15 cellular contexts compared by ENCODE assay signal in genomic region chr15:38680780-38681179, GRCh38.
DNase-seq lines count a peak whose midpoint lies in the region; ATAC-seq lines count a peak whose summit lies in the region.
"Had no signal": no experiment of that assay in that cellular context is flagged by ENCODE, and none has a peak within 500 bp of the region (broad histone marks: within the 10 kb centered on the region; RNA-seq: fewer than 3 reads in every experiment).

No MANE protein-coding gene starts in this region.

- peak overlapping the region; percentile 70 for H3K27ac ChIP-seq in Karpas-422 (ENCODE audit: low read length)
- H3K27ac ChIP-seq: HL-60 had no signal

- no peak overlapping the region for H2AFZ ChIP-seq in Karpas-422 (ENCODE audit: low read length)
- H2AFZ ChIP-seq: GM23338 had no signal

- ATAC-seq in activated T-helper 17 cell treated with anti-CD3 and anti-CD28 coated beads, Interleukin-2, amount 50 U/mL, for 72 hours (replicated peaks) = peak; percentile 75
- no peak for ATAC-seq in stimulated activated memory B cell treated with anti-CD40 and anti-IgM and Interleukin-4, amounts not matched to agents 10 μg/mL and 1 μg/mL and 100 μg/mL, for 72 hours
- ATAC-seq in GM21381 (IDR thresholded peaks at IDR 0.05; ENCODE audit: unreplicated experiment) = no peak
- ATAC-seq: GM23338 had no signal

- no peaks in the 10 kb centered on the region for H3K27me3 Mint-ChIP-seq in activated CD4-positive, alpha-beta memory T cell treated with anti-CD3 and anti-CD28 coated beads for 36 hours
- H3K27me3 Mint-ChIP-seq in activated CD4-positive, alpha-beta memory T cell treated with anti-CD3 and anti-CD28 coated beads, Interleukin-2, amount 10 ng/mL, durations not matched to agents 7 days and 5 days = no peaks in the 10 kb centered on the region
- no peaks in the 10 kb centered on the region for H3K27me3 Mint-ChIP-seq in activated T-helper 17 cell treated with anti-CD3 and anti-CD28 coated beads, Interleukin-2, amount 50 U/mL, for 72 hours
- H3K27me3 Mint-ChIP-seq in stimulated activated memory B cell treated with anti-CD40 and anti-IgM and Interleukin-4, amounts not matched to agents 10 μg/mL and 1 μg/mL and 100 μg/mL, for 72 hours = no peaks in the 10 kb centered on the region
- H3K27me3 Mint-ChIP-seq: B cell; CD4-positive, alpha-beta T cell had no signal

- DNase-seq in activated CD4-positive, alpha-beta memory T cell treated with anti-CD3 and anti-CD28 coated beads for 36 hours = peak; percentile 30
- no peak for DNase-seq in activated CD4-positive, alpha-beta memory T cell treated with anti-CD3 and anti-CD28 coated beads, Interleukin-2, amount 10 ng/mL, durations not matched to agents 7 days and 5 days
- no peak for DNase-seq in Karpas-422
- no peak for DNase-seq in activated CD8-positive, alpha-beta memory T cell treated with anti-CD3 and anti-CD28 coated beads, Interleukin-2, amount 50 U/mL, for 48 hours
- DNase-seq: C1 segment of cervical spinal cord; Calu3; CD4-positive, alpha-beta T cell; DMS 273 treated with DMSO at 0.1 percent for 48 hours; H7 had no signal

- H3K27me3 ChIP-seq in Karpas-422 (ENCODE audit: low read length) = no peaks in the 10 kb centered on the region

- no peak overlapping the region for H3K4me3 ChIP-seq in Karpas-422 (ENCODE audit: low read length)
- H3K4me3 ChIP-seq: GM23338 had no signal

- H3K9me3 ChIP-seq in Karpas-422 (ENCODE audit: low read length) = no peaks in the 10 kb centered on the region

- intact Hi-C loops in activated CD4-positive, alpha-beta memory T cell treated with anti-CD3 and anti-CD28 coated beads for 36 hours (cut with micrococcal nuclease) = no loop called here

- H3K27ac Mint-ChIP-seq in activated CD4-positive, alpha-beta memory T cell treated with anti-CD3 and anti-CD28 coated beads for 36 hours = no peak overlapping the region
- no peak overlapping the region for H3K27ac Mint-ChIP-seq in activated CD4-positive, alpha-beta memory T cell treated with anti-CD3 and anti-CD28 coated beads, Interleukin-2, amount 10 ng/mL, durations not matched to agents 7 days and 5 days
- no peak overlapping the region for H3K27ac Mint-ChIP-seq in activated T-helper 17 cell treated with anti-CD3 and anti-CD28 coated beads, Interleukin-2, amount 50 U/mL, for 72 hours
- peak overlapping the region; percentile 15 for H3K27ac Mint-ChIP-seq in stimulated activated memory B cell treated with anti-CD40 and anti-IgM and Interleukin-4, amounts not matched to agents 10 μg/mL and 1 μg/mL and 100 μg/mL, for 72 hours
- H3K27ac Mint-ChIP-seq: B cell; CD4-positive, alpha-beta T cell; GM23338 had no signal

- POLR2A ChIA-PET in activated CD4-positive, alpha-beta memory T cell treated with anti-CD3 and anti-CD28 coated beads for 36 hours (lab: Charles Lee) = interaction anchor here (0.5 to 1.7 kb wide), 5 partner anchors 8 to 120 kb away, joined by 3 to 7 read pairs (median 4); partner anchors contain the start of gene RASGRP1
- POLR2A ChIA-PET in activated CD4-positive, alpha-beta memory T cell treated with anti-CD3 and anti-CD28 coated beads, Interleukin-2, amount 10 ng/mL, durations not matched to agents 7 days and 5 days (lab: Charles Lee) = interaction anchor here (0.9 to 1.1 kb wide), 3 partner anchors 9 to 120 kb away, joined by 3 to 5 read pairs (median 4); partner anchors contain the start of gene RASGRP1

- H3K4me1 ChIP-seq in Karpas-422 (ENCODE audit: low read length) = peaks cover 77% of the 10 kb centered on the region

- H3K36me3 ChIP-seq in Karpas-422 (ENCODE audit: insufficient read depth, low read length) = no peaks in the 10 kb centered on the region

- no peaks in the 10 kb centered on the region for H3K9me2 ChIP-seq in Karpas-422 (replicated peaks; ENCODE audit: insufficient read depth, low read length)

- H3K4me1 Mint-ChIP-seq in activated CD4-positive, alpha-beta memory T cell treated with anti-CD3 and anti-CD28 coated beads for 36 hours (ENCODE audit: low read depth) = peaks cover 52% of the 10 kb centered on the region
- peaks cover 57% of the 10 kb centered on the region for H3K4me1 Mint-ChIP-seq in activated CD4-positive, alpha-beta memory T cell treated with anti-CD3 and anti-CD28 coated beads, Interleukin-2, amount 10 ng/mL, durations not matched to agents 7 days and 5 days
- H3K4me1 Mint-ChIP-seq in activated T-helper 17 cell treated with anti-CD3 and anti-CD28 coated beads, Interleukin-2, amount 50 U/mL, for 72 hours = peaks cover 35% of the 10 kb centered on the region
- peaks cover 22% of the 10 kb centered on the region for H3K4me1 Mint-ChIP-seq in stimulated activated memory B cell treated with anti-CD40 and anti-IgM and Interleukin-4, amounts not matched to agents 10 μg/mL and 1 μg/mL and 100 μg/mL, for 72 hours

- CTCF ChIA-PET in activated CD4-positive, alpha-beta memory T cell treated with anti-CD3 and anti-CD28 coated beads for 36 hours (lab: Charles Lee) = interaction anchor here (1.0 to 1.3 kb wide), 2 partner anchors 9 to 117 kb away, joined by 5 to 9 read pairs; partner anchors contain the start of gene RASGRP1
- CTCF ChIA-PET in activated CD4-positive, alpha-beta memory T cell treated with anti-CD3 and anti-CD28 coated beads, Interleukin-2, amount 10 ng/mL, durations not matched to agents 7 days and 5 days (lab: Charles Lee) = interaction anchor here (1.0 to 5.0 kb wide), 3 partner anchors 19 to 117 kb away, joined by 4 to 21 read pairs (median 15); no protein-coding TSS in a partner anchor

- no peaks in the 10 kb centered on the region for H4K20me1 ChIP-seq in Karpas-422 (ENCODE audit: insufficient read depth, low read depth, low read length)

- H3K79me2 ChIP-seq in Karpas-422 (ENCODE audit: low read length) = no peaks in the 10 kb centered on the region

- H3K9me3 Mint-ChIP-seq in activated CD4-positive, alpha-beta memory T cell treated with anti-CD3 and anti-CD28 coated beads for 36 hours = no peaks in the 10 kb centered on the region
- no peaks in the 10 kb centered on the region for H3K9me3 Mint-ChIP-seq in activated CD4-positive, alpha-beta memory T cell treated with anti-CD3 and anti-CD28 coated beads, Interleukin-2, amount 10 ng/mL, durations not matched to agents 7 days and 5 days
- H3K9me3 Mint-ChIP-seq in activated T-helper 17 cell treated with anti-CD3 and anti-CD28 coated beads, Interleukin-2, amount 50 U/mL, for 72 hours = peaks cover 5% of the 10 kb centered on the region
- H3K9me3 Mint-ChIP-seq in stimulated activated memory B cell treated with anti-CD40 and anti-IgM and Interleukin-4, amounts not matched to agents 10 μg/mL and 1 μg/mL and 100 μg/mL, for 72 hours = no peaks in the 10 kb centered on the region
- H3K9me3 Mint-ChIP-seq: CD4-positive, alpha-beta T cell had no signal

- no peaks in the 10 kb centered on the region for H3K36me3 Mint-ChIP-seq in activated CD4-positive, alpha-beta memory T cell treated with anti-CD3 and anti-CD28 coated beads for 36 hours
- H3K36me3 Mint-ChIP-seq in activated CD4-positive, alpha-beta memory T cell treated with anti-CD3 and anti-CD28 coated beads, Interleukin-2, amount 10 ng/mL, durations not matched to agents 7 days and 5 days (ENCODE audit: low read depth) = peaks cover 20% of the 10 kb centered on the region
- H3K36me3 Mint-ChIP-seq in activated T-helper 17 cell treated with anti-CD3 and anti-CD28 coated beads, Interleukin-2, amount 50 U/mL, for 72 hours (ENCODE audit: low read depth) = no peaks in the 10 kb centered on the region
- no peaks in the 10 kb centered on the region for H3K36me3 Mint-ChIP-seq in stimulated activated memory B cell treated with anti-CD40 and anti-IgM and Interleukin-4, amounts not matched to agents 10 μg/mL and 1 μg/mL and 100 μg/mL, for 72 hours

- no peak overlapping the region for H3K4me2 ChIP-seq in Karpas-422 (ENCODE audit: low read depth, low read length, poor library complexity, severe bottlenecking)
- H3K4me2 ChIP-seq: GM23338 had no signal

- no peak overlapping the region for H3K9ac ChIP-seq in Karpas-422 (ENCODE audit: low read length)

- H3K4me3 Mint-ChIP-seq in activated CD4-positive, alpha-beta memory T cell treated with anti-CD3 and anti-CD28 coated beads for 36 hours = no peak overlapping the region
- H3K4me3 Mint-ChIP-seq in activated CD4-positive, alpha-beta memory T cell treated with anti-CD3 and anti-CD28 coated beads, Interleukin-2, amount 10 ng/mL, durations not matched to agents 7 days and 5 days = no peak overlapping the region
- peak overlapping the region; percentile 27 for H3K4me3 Mint-ChIP-seq in activated T-helper 17 cell treated with anti-CD3 and anti-CD28 coated beads, Interleukin-2, amount 50 U/mL, for 72 hours
- H3K4me3 Mint-ChIP-seq in stimulated activated memory B cell treated with anti-CD40 and anti-IgM and Interleukin-4, amounts not matched to agents 10 μg/mL and 1 μg/mL and 100 μg/mL, for 72 hours = no peak overlapping the region
- H3K4me3 Mint-ChIP-seq: B cell; CD4-positive, alpha-beta T cell; GM23338 had no signal
